9 cellular contexts compared by ENCODE assay signal in the genomic region with DNA sequence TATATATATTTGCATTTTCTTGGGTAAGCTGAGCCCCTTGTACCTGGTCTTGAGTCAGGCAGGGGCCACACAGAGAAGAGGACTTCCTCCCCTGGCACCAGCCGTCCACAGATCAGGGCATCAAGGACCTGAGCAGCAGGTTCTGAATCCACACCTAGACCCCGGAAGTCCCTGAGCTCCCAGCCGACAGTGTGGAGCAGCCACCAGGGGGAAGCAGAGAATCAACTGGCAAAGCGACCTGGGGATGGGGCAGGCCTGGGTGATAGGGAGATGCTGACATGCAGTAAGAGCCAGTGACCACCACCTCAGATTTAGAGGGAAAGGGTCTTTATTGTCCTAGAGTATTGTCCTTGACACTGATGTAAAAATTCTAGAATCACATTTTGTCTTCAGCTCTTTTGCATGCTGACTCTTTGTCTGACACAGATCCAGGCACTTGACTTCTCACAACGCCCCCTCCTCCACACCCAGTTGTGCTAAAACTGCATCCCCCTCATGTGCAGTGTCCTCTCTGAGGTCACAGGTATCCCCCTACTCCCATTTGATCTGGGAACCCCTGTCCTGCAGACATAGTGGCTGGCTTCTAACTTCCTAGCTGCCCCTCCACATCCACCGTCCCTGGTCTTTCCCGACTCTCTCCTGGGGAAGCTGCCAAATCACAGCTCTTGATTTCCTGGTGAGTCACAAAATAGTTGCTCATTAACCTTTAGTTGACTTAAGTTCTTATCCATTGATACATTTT.
DNase-seq lines count a peak whose midpoint lies in the region; ATAC-seq and TF ChIP-seq lines count a peak whose summit lies in the region.
"Had no signal": no experiment of that assay in that cellular context is flagged by ENCODE, and none has a peak within 500 bp of the region (broad histone marks: within the 10 kb centered on the region; RNA-seq: fewer than 3 reads in every experiment).

No MANE protein-coding gene starts in this region.

- H4K20me1 ChIP-seq in smooth muscle cell (ENCODE audit: low read depth), result no peaks in the 10 kb centered on the region

- no peaks in the 10 kb centered on the region for H3K9me3 ChIP-seq in smooth muscle cell (replicated peaks; ENCODE audit: low read depth)

- peak; percentile 96 for ATAC-seq in activated T-helper 17 cell treated with anti-CD3 and anti-CD28 coated beads, Interleukin-2, amount 50 U/mL, for 72 hours (replicated peaks)
- no peak for ATAC-seq in GM21390 (IDR thresholded peaks at IDR 0.05; ENCODE audit: unreplicated experiment)
- ATAC-seq in GM21529 (IDR thresholded peaks at IDR 0.05; ENCODE audit: unreplicated experiment), result no peak

- no peaks in the 10 kb centered on the region for H3K36me3 ChIP-seq in smooth muscle cell (ENCODE audit: low read depth)

- no peak overlapping the region for H3K4me3 ChIP-seq in smooth muscle cell
- H3K4me3 ChIP-seq: SK-N-MC had no signal

- no peaks in the 10 kb centered on the region for H3K9me3 Mint-ChIP-seq in activated T-helper 17 cell treated with anti-CD3 and anti-CD28 coated beads, Interleukin-2, amount 50 U/mL, for 72 hours

- peaks cover 15% of the 10 kb centered on the region for H3K4me1 Mint-ChIP-seq in activated T-helper 17 cell treated with anti-CD3 and anti-CD28 coated beads, Interleukin-2, amount 50 U/mL, for 72 hours

- H3K79me2 ChIP-seq in smooth muscle cell (ENCODE audit: low read depth), result no peaks in the 10 kb centered on the region

- H3K27me3 Mint-ChIP-seq in activated T-helper 17 cell treated with anti-CD3 and anti-CD28 coated beads, Interleukin-2, amount 50 U/mL, for 72 hours, result no peaks in the 10 kb centered on the region

- 45% methylated on average over 7 of the region's 7 CpGs for WGBS in smooth muscle cell (ENCODE audit: low lambda C conversion rate)

- H3F3A ChIP-seq in smooth muscle cell (ENCODE audit: low read depth), result no peaks in the 10 kb centered on the region

- CTCF ChIA-PET in HEK293T (lab: Yijun Ruan, JAX), result interaction anchor here (0.6 to 3.7 kb wide), 10 partner anchors 8 to 203 kb away, joined by 3 to 24 read pairs (median 4); no protein-coding TSS in a partner anchor

- H3K4me1 ChIP-seq in smooth muscle cell (ENCODE audit: low read depth), result no peaks in the 10 kb centered on the region

- H3K36me3 Mint-ChIP-seq in activated T-helper 17 cell treated with anti-CD3 and anti-CD28 coated beads, Interleukin-2, amount 50 U/mL, for 72 hours (ENCODE audit: low read depth), result no peaks in the 10 kb centered on the region

- TF ChIP-seq CTCF in smooth muscle cell (IDR thresholded peaks at IDR 0.05; ENCODE audit: borderline replicate concordance, insufficient read depth, poor library complexity, severe bottlenecking), result peak; percentile 58

- POLR2A ChIA-PET in HEK293T (lab: Yijun Ruan, JAX), result no interaction called here

- H3K27me3 ChIP-seq in smooth muscle cell (ENCODE audit: low read depth), result peaks cover 14% of the 10 kb centered on the region

- no peak overlapping the region for H3K9ac ChIP-seq in smooth muscle cell (ENCODE audit: low read depth)

- H3K4me2 ChIP-seq in smooth muscle cell, result no peak overlapping the region

- no peak overlapping the region for H2AFZ ChIP-seq in smooth muscle cell (ENCODE audit: low read depth)

- DNase-seq in COLO829 (ENCODE audit: low spot score) (peak; percentile 82), HEK293T (ENCODE audit: extremely low spot score) (peak; percentile 88), RKO (ENCODE audit: low spot score) (peak; percentile 42), glomerular visceral epithelial cell (ENCODE audit: extremely low spot score) (peak; percentile 53), smooth muscle cell (lab: John Stamatoyannopoulos, UW; ENCODE audit: unreplicated experiment) (no peak)

- H3K27ac ChIP-seq in smooth muscle cell (ENCODE audit: low read depth), result no peak overlapping the region
- H3K27ac ChIP-seq: SK-N-MC had no signal

- H3K27ac Mint-ChIP-seq in activated T-helper 17 cell treated with anti-CD3 and anti-CD28 coated beads, Interleukin-2, amount 50 U/mL, for 72 hours, result peak overlapping the region; percentile 91

- H3K4me3 Mint-ChIP-seq in activated T-helper 17 cell treated with anti-CD3 and anti-CD28 coated beads, Interleukin-2, amount 50 U/mL, for 72 hours, result no peak overlapping the region

TF ChIP-seq in HEK293T, 16 proteins besides CTCF, POLR2A, EP300 and RAD21:
- TF ChIP-seq ELF4 (IDR thresholded peaks at IDR 0.05) (peak; percentile 71), ZNF384 (IDR thresholded peaks at IDR 0.05) (no peak)
TF ChIP-seq in HEK293T: peak in this region for 1.
